In genomic region chr1:62435231-62436038, GRCh38 we compare ENCODE assay signal across 8 cellular contexts. TPM values are rescaled to one million over a fixed set of nuclear protein-coding genes. Genes with fewer than 3 reads are reported as not detected.
A peak's percentile ranks its signal among the peaks of the same experiment; 100 is the strongest.
DNase-seq lines count a peak whose midpoint lies in the region; ATAC-seq lines count a peak whose summit lies in the region.

No MANE protein-coding gene starts in this region.

- no peaks in the 10 kb centered on the region for H3K27me3 ChIP-seq in BLaER1
- H3K27me3 ChIP-seq in right cardiac atrium (ENCODE audit: control insufficient read depth, insufficient read depth), result no peaks in the 10 kb centered on the region

- peaks cover 28% of the 10 kb centered on the region for H3K4me1 Mint-ChIP-seq in activated T-helper 1 cell treated with anti-CD3 and anti-CD28 coated beads, Interleukin-12 subunit alpha, Interleukin-12 subunit beta, Interleukin-2, Interleukin-4 antibody, amounts not matched to agents 30 ng/mL and 10 ng/mL and 1 ng/mL, durations not matched to agents 14 hours and 24 hours and 36 hours (ENCODE audit: low read depth)

- peaks cover 20% of the 10 kb centered on the region for H3K36me3 Mint-ChIP-seq in activated T-helper 1 cell treated with anti-CD3 and anti-CD28 coated beads, Interleukin-12 subunit alpha, Interleukin-12 subunit beta, Interleukin-2, Interleukin-4 antibody, amounts not matched to agents 30 ng/mL and 10 ng/mL and 1 ng/mL, durations not matched to agents 14 hours and 24 hours and 36 hours (ENCODE audit: low read depth)

- H3K9me3 ChIP-seq in BLaER1 (no peaks in the 10 kb centered on the region), right cardiac atrium (ENCODE audit: control insufficient read depth, low read length) (no peaks in the 10 kb centered on the region)

- peaks cover 47% of the 10 kb centered on the region for H3K4me1 ChIP-seq in BLaER1
- H3K4me1 ChIP-seq in right cardiac atrium (ENCODE audit: control insufficient read depth, insufficient read depth, low read length), result peaks cover 3% of the 10 kb centered on the region

- H3K27me3 Mint-ChIP-seq in activated T-helper 1 cell treated with anti-CD3 and anti-CD28 coated beads, Interleukin-12 subunit alpha, Interleukin-12 subunit beta, Interleukin-2, Interleukin-4 antibody, amounts not matched to agents 30 ng/mL and 10 ng/mL and 1 ng/mL, durations not matched to agents 14 hours and 24 hours and 36 hours (ENCODE audit: insufficient read depth), result peaks cover 10% of the 10 kb centered on the region

- peak overlapping the region; percentile 97 for H3K9ac ChIP-seq in BLaER1

- peaks cover 33% of the 10 kb centered on the region for H4K20me1 ChIP-seq in BLaER1

- peak; percentile 8 for ATAC-seq in HG02759 (IDR thresholded peaks at IDR 0.05; ENCODE audit: unreplicated experiment)
- peak; percentile 10 to 25 for ATAC-seq in right cardiac atrium
- no peak for ATAC-seq in GM21825 (IDR thresholded peaks at IDR 0.05; ENCODE audit: unreplicated experiment)

- H3K9me3 Mint-ChIP-seq in activated T-helper 1 cell treated with anti-CD3 and anti-CD28 coated beads, Interleukin-12 subunit alpha, Interleukin-12 subunit beta, Interleukin-2, Interleukin-4 antibody, amounts not matched to agents 30 ng/mL and 10 ng/mL and 1 ng/mL, durations not matched to agents 14 hours and 24 hours and 36 hours, result no peaks in the 10 kb centered on the region

- intact Hi-C loops in activated T-helper 1 cell treated with anti-CD3 and anti-CD28 coated beads, Interleukin-12 subunit alpha, Interleukin-12 subunit beta, Interleukin-2, Interleukin-4 antibody, amounts not matched to agents 30 ng/mL and 10 ng/mL and 1 ng/mL, durations not matched to agents 14 hours and 24 hours and 36 hours (cut with micrococcal nuclease), result loop anchor here (1.0 to 5.0 kb wide), 9 partner anchors 163 to 1353 kb away; partner anchors contain the start of genes ALG6, ATG4C, DOCK7 and EFCAB7
- intact Hi-C loops in right cardiac atrium (cut with DNase I), result no loop called here

- peaks cover 1% of the 10 kb centered on the region; the same call in 1 of the 2 replicates for H3K36me3 ChIP-seq in BLaER1

- H3K27ac Mint-ChIP-seq in activated T-helper 1 cell treated with anti-CD3 and anti-CD28 coated beads, Interleukin-12 subunit alpha, Interleukin-12 subunit beta, Interleukin-2, Interleukin-4 antibody, amounts not matched to agents 30 ng/mL and 10 ng/mL and 1 ng/mL, durations not matched to agents 14 hours and 24 hours and 36 hours, result peak overlapping the region; percentile 99

- WGBS in right cardiac atrium, result 49% methylated on average over 31 of the region's 31 CpGs

- H3K4me3 ChIP-seq in BLaER1 (peak overlapping the region; percentile 100), right cardiac atrium (ENCODE audit: low read length) (peak overlapping the region; percentile 72), skin epidermis (peak overlapping the region; percentile 83 to 94 (median 91))

- no peak for DNase-seq in activated T-helper 1 cell treated with anti-CD3 and anti-CD28 coated beads, Interleukin-12 subunit alpha, Interleukin-12 subunit beta, Interleukin-2, Interleukin-4 antibody, amounts not matched to agents 30 ng/mL and 10 ng/mL and 1 ng/mL, durations not matched to agents 14 hours and 24 hours and 36 hours (ENCODE audit: low spot score)
- DNase-seq in right cardiac atrium, result peak in 2 of 3 donors; percentile 23 to 69
- DNase-seq in iPS-NIHi11 (ENCODE audit: low spot score), result no peak
- no peak for DNase-seq in kidney tubule cell (ENCODE audit: low spot score)

- H3K27ac ChIP-seq in BLaER1, result peak overlapping the region; percentile 99
- H3K27ac ChIP-seq in right cardiac atrium (ENCODE audit: low read length), result peak overlapping the region; percentile 99
- peak overlapping the region; percentile 85 to 100 (median 98) for H3K27ac ChIP-seq in skin epidermis

- H3K4me2 ChIP-seq in BLaER1, result peak overlapping the region; percentile 95

- peak overlapping the region; percentile 94 for H3K4me3 Mint-ChIP-seq in activated T-helper 1 cell treated with anti-CD3 and anti-CD28 coated beads, Interleukin-12 subunit alpha, Interleukin-12 subunit beta, Interleukin-2, Interleukin-4 antibody, amounts not matched to agents 30 ng/mL and 10 ng/mL and 1 ng/mL, durations not matched to agents 14 hours and 24 hours and 36 hours

RNA-seq across cellular contexts. Expression of gene USP1, which starts 1.4 kb away (rescaled TPM):
- total RNA-seq in activated T-helper 1 cell treated with anti-CD3 and anti-CD28 coated beads, Interleukin-12 subunit alpha, Interleukin-12 subunit beta, Interleukin-2, Interleukin-4 antibody, amounts not matched to agents 30 ng/mL and 10 ng/mL and 1 ng/mL, durations not matched to agents 14 hours and 24 hours and 36 hours, result 77.8 and 78.7 TPM in 2 replicates
- 10 to 100 TPM; 16.7 to 17.8 (median 17.1) TPM for total RNA-seq in right cardiac atrium
- 7.3 TPM for polyA plus RNA-seq in right cardiac atrium

Comparison
In these comparisons a context has a peak if more than half of its experiments do, and no peak if none do; other contexts are left out.
1. DNase-seq: peak in right cardiac atrium (2 of 3); none in activated T-helper 1 cell treated with anti-CD3 and anti-CD28 coated beads, Interleukin-12 subunit alpha, Interleukin-12 subunit beta, Interleukin-2, Interleukin-4 antibody, amounts not matched to agents 30 ng/mL and 10 ng/mL and 1 ng/mL, durations not matched to agents 14 hours and 24 hours and 36 hours (single experiment), iPS-NIHi11 (single experiment) and kidney tubule cell (single experiment).
2. Peak in every context shown above with its lines, with median percentiles within 50 percentile points of each other: H3K27ac ChIP-seq and H3K4me3 ChIP-seq.